In the genomic region with DNA sequence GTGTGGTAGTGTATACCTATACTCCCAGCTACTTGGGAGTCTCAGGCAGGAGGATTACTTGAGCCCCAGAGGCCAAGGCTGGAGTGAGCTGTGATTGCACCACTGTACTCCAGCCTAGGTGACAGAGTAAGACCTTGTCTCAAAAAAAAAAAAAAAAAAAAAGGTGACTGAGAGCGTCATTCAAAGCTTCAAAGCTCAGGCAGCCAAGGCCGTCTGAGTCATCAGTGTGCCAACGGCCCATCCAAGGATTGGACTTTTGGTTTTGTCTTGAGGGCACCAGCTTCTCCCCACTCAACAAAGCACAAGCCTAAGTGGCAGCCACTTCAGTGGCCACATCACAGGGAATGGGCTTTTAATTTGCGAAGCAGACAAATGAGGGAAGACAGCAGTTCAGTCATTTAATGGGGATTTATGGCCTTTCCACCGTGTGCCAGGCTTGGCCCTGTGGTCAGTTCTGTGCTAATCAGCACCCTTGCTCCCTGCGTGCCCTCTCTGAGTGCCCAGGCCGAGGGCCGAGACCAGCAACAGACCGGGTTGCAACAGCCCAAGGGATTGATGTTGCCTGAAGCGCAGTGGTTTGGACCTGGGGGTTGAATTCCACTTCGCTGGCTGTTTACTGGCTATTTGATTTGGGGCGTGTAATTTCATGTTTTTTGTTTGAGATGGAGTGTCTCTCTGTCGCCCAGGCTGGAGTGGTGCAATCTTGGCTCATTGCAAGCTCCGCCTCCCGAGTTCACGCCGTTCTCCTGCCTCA, we compare ENCODE assay signal across 1 cellular context.
A peak's percentile ranks its signal among the peaks of the same experiment; 100 is the strongest.
TF ChIP-seq lines count a peak whose summit lies in the region.

No MANE protein-coding gene starts in this region.

TF ChIP-seq in liver, 16 proteins besides CTCF, POLR2A, EP300 and RAD21 (continued from another document):
- TF ChIP-seq, protein P1, sequence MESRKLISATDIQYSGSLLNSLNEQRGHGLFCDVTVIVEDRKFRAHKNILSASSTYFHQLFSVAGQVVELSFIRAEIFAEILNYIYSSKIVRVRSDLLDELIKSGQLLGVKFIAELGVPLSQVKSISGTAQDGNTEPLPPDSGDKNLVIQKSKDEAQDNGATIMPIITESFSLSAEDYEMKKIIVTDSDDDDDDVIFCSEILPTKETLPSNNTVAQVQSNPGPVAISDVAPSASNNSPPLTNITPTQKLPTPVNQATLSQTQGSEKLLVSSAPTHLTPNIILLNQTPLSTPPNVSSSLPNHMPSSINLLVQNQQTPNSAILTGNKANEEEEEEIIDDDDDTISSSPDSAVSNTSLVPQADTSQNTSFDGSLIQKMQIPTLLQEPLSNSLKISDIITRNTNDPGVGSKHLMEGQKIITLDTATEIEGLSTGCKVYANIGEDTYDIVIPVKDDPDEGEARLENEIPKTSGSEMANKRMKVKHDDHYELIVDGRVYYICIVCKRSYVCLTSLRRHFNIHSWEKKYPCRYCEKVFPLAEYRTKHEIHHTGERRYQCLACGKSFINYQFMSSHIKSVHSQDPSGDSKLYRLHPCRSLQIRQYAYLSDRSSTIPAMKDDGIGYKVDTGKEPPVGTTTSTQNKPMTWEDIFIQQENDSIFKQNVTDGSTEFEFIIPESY (IDR thresholded peaks at IDR 0.05): peak; percentile 82
- TF ChIP-seq TAF1 (conservative IDR thresholded peaks at IDR 0.05): no peak
- peak; percentile 96 to 99 for TF ChIP-seq HNF4A (conservative IDR thresholded peaks at IDR 0.05)
TF ChIP-seq in liver: peak in this region for 13.
